Comparison of ENCODE assay signal across 20 cellular contexts in genomic region chr1:40886318-40887011, GRCh38. TPM values are rescaled to one million over a fixed set of nuclear protein-coding genes. Genes with fewer than 3 reads are reported as not detected.
DNase-seq lines count a peak whose midpoint lies in the region; ATAC-seq, FAIRE-seq and TF ChIP-seq lines count a peak whose summit lies in the region.
"Had no signal": no experiment of that assay in that cellular context is flagged by ENCODE, and none has a peak within 500 bp of the region (broad histone marks: within the 10 kb centered on the region; RNA-seq: fewer than 3 reads in every experiment).

No MANE protein-coding gene starts in this region.

- TF ChIP-seq CTCF in RWPE2 (IDR thresholded peaks at IDR 0.05; ENCODE audit: poor library complexity, severe bottlenecking) = no peak
- no peak for TF ChIP-seq CTCF in neural progenitor cell (IDR thresholded peaks at IDR 0.05)
- no peak for TF ChIP-seq CTCF in gastrocnemius medialis (IDR thresholded peaks at IDR 0.05 in 4 of 5, conservative IDR thresholded peaks at IDR 0.05 in 1 of 5)

- no peak overlapping the region for H3K4me2 ChIP-seq in neural progenitor cell
- H3K4me2 ChIP-seq: KMS-11 had no signal

- H3K27ac ChIP-seq in RWPE2 (ENCODE audit: poor library complexity, severe bottlenecking) (peak overlapping the region; percentile 88), neural progenitor cell (no peak overlapping the region), gastrocnemius medialis (no peak overlapping the region)
- H3K27ac ChIP-seq: HL-60, KMS-11 had no signal

- H3K4me1 Mint-ChIP-seq in neural progenitor cell = no peaks in the 10 kb centered on the region

- H4K20me1 ChIP-seq in neural progenitor cell (ENCODE audit: low read depth) = no peaks in the 10 kb centered on the region

- H3K9ac ChIP-seq in neural progenitor cell = no peak overlapping the region
- H3K9ac ChIP-seq: KMS-11 had no signal

- intact Hi-C loops in gastrocnemius medialis (cut with DNase I; ENCODE audit: low total_unique reads) = no loop called here

- H3K4me3 ChIP-seq in RWPE2 (ENCODE audit: severe bottlenecking) (no peak overlapping the region), neural progenitor cell (no peak overlapping the region), gastrocnemius medialis (no peak overlapping the region)
- H3K4me3 ChIP-seq: MG63 had no signal

- no peaks in the 10 kb centered on the region for H3K79me2 ChIP-seq in neural progenitor cell (ENCODE audit: low read depth)

- peak; percentile 43 for FAIRE-seq in GM12891 (lab: Jason Lieb, UNC)
- FAIRE-seq: A204.1, GM19239 had no signal

- H3K9me3 ChIP-seq in RWPE2 (ENCODE audit: severe bottlenecking) (no peaks in the 10 kb centered on the region), neural progenitor cell (ENCODE audit: low read depth) (no peaks in the 10 kb centered on the region), gastrocnemius medialis (no peaks in the 10 kb centered on the region)
- H3K9me3 ChIP-seq: MG63 had no signal

- TF ChIP-seq POLR2A in GM12891 (IDR thresholded peaks at IDR 0.05; ENCODE audit: low read depth, low read length) = no peak
- no peak for TF ChIP-seq POLR2A in gastrocnemius medialis (IDR thresholded peaks at IDR 0.05)

- no peaks in the 10 kb centered on the region for H3K36me3 Mint-ChIP-seq in neural progenitor cell

- H2AFZ ChIP-seq in neural progenitor cell (replicated peaks) = peak overlapping the region; percentile 68

- peak; percentile 70 for ATAC-seq in RWPE2 (ENCODE audit: low read depth)
- ATAC-seq in gastrocnemius medialis = no peak

- no peak for DNase-seq in GM12891 (ENCODE audit: insufficient read length, low spot score)
- peak; percentile 81 for DNase-seq in RWPE2 (ENCODE audit: low spot score)
- peak; percentile 38 for DNase-seq in dermis blood vessel endothelial cell
- DNase-seq in neural progenitor cell (ENCODE audit: low spot score) = no peak
- no peak for DNase-seq in gastrocnemius medialis
- no peak for DNase-seq in stimulated activated naive CD4-positive, alpha-beta T cell (lab: John Stamatoyannopoulos, UW)
- DNase-seq in amniotic stem cell (lab: John Stamatoyannopoulos, UW) = no peak
- no peak for DNase-seq in SW480 (ENCODE audit: low spot score)
- DNase-seq: C1 segment of cervical spinal cord, COR-L47, MG63, NCI-H1092 treated with DMSO at 0.1 percent for 48 hours, NCI-H187, NCI-H446, NCI-H748 treated with DMSO at 0.1 percent for 48 hours, SHP77 treated with DMSO at 0.1 percent for 48 hours had no signal

- H3K27me3 Mint-ChIP-seq in neural progenitor cell (ENCODE audit: insufficient read depth, low read depth) = peaks cover 13% of the 10 kb centered on the region

- peaks cover 44% of the 10 kb centered on the region for H3K4me1 ChIP-seq in RWPE2 (ENCODE audit: insufficient read depth, poor library complexity, severe bottlenecking)
- no peaks in the 10 kb centered on the region for H3K4me1 ChIP-seq in neural progenitor cell
- no peaks in the 10 kb centered on the region for H3K4me1 ChIP-seq in gastrocnemius medialis

- no peak overlapping the region for H3K4me3 Mint-ChIP-seq in neural progenitor cell

- no peak overlapping the region for H3K27ac Mint-ChIP-seq in neural progenitor cell

- H3F3A ChIP-seq in neural progenitor cell (ENCODE audit: low read depth) = no peaks in the 10 kb centered on the region

- in situ Hi-C loops in gastrocnemius medialis (cut with MboI; ENCODE audit: low sequenced_read_pairs in 4 of 4) = no loop called here

- H3K27me3 ChIP-seq in RWPE2 (ENCODE audit: insufficient read depth, poor library complexity, severe bottlenecking) (no peaks in the 10 kb centered on the region), neural progenitor cell (peaks cover 20% of the 10 kb centered on the region), gastrocnemius medialis (peaks cover 16 to 22% (median 16%) of the 10 kb centered on the region in 3 donors)
- H3K27me3 ChIP-seq: MG63 had no signal

- H3K36me3 ChIP-seq in RWPE2 (ENCODE audit: low read depth) (no peaks in the 10 kb centered on the region), neural progenitor cell (no peaks in the 10 kb centered on the region), gastrocnemius medialis (no peaks in the 10 kb centered on the region)
- H3K36me3 ChIP-seq: MG63 had no signal

- H3K9me3 Mint-ChIP-seq in neural progenitor cell = peaks cover 2% of the 10 kb centered on the region

TF ChIP-seq in GM12891, 5 proteins besides CTCF, POLR2A, EP300 and RAD21:
- TF ChIP-seq PAX5 (IDR thresholded peaks at IDR 0.05; ENCODE audit: insufficient read depth, low read length, severe bottlenecking) = no peak
- no peak for TF ChIP-seq SPI1 (IDR thresholded peaks at IDR 0.05; ENCODE audit: low read depth, low read length)
- no peak for TF ChIP-seq POU2F2 (IDR thresholded peaks at IDR 0.05; ENCODE audit: low read depth, low read length)
- TF ChIP-seq TAF1 (IDR thresholded peaks at IDR 0.05; ENCODE audit: low read depth, low read length) = no peak
- TF ChIP-seq POLR2AphosphoS5 (IDR thresholded peaks at IDR 0.05; ENCODE audit: low read depth, low read length) = no peak

RNA-seq across cellular contexts. Expression of gene CITED4, which starts 24.3 kb away (rescaled TPM):
- polyA plus RNA-seq in GM12891 (2012; ENCODE audit: low read depth, missing spikeins) = not detected
- total RNA-seq in dermis blood vessel endothelial cell (3.9 and 8.0 TPM in 2 replicates), neural progenitor cell (ENCODE audit: low replicate concordance) (0.77 and 12.8 TPM in 2 replicates), gastrocnemius medialis (10 to 100 TPM; 15.9 to 30.8 (median 23.1) TPM)

Comparison
In these comparisons a context has a peak if more than half of its experiments do, and no peak if none do; other contexts are left out.
1. DNase-seq: peak in RWPE2 (single experiment) and dermis blood vessel endothelial cell (single experiment); none in GM12891 (single experiment), neural progenitor cell (single experiment), gastrocnemius medialis (0 of 2), stimulated activated naive CD4-positive, alpha-beta T cell (0 of 6), amniotic stem cell (single experiment) and SW480 (single experiment).